7 cellular contexts compared by ENCODE assay signal in the genomic region with DNA sequence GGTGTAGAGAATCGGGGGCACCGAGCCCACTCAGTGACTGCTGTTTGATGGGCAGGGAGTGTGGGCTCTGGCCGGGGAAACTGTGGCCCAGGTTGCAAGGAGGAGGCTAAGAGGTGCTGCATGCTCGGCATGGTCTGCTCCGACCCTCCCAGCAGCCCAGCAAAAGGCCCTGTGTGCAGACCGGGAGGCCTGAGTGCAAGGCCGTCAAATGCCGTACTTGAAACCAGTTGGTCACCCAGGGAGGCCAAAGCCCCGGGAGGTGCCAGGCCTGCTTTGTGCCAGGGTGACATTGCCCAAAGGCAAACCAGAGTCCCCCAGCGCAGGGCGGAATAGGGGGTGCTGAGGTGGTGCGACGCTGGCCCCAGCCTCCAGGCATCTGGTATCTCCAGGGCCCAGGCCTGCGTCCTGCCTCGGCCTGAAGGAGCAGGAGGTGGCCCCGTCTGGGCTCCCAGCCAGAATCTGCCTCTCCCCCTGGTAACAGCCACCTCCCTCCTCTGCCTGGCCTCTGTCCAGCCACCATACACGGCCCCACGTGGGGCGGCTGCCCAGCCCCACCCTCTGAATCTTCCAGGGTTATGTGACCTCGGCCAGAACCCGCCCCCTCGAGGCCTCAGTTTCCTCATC. TPM values are rescaled to one million over a fixed set of nuclear protein-coding genes. Genes with fewer than 3 reads are reported as not detected.
DNase-seq lines count a peak whose midpoint lies in the region; ATAC-seq, FAIRE-seq and TF ChIP-seq lines count a peak whose summit lies in the region.

No MANE protein-coding gene starts in this region.

- no peak for TF ChIP-seq CTCF in IMR-90 (conservative IDR thresholded peaks at IDR 0.05; ENCODE audit: low read depth, low read length)
- no peak for TF ChIP-seq CTCF in fibroblast of villous mesenchyme (IDR thresholded peaks at IDR 0.05; ENCODE audit: insufficient read depth, low read depth, low read length)
- TF ChIP-seq CTCF in pancreas (IDR thresholded peaks at IDR 0.05): no peak
- no peak for TF ChIP-seq CTCF in GM10266 (IDR thresholded peaks at IDR 0.05; ENCODE audit: control insufficient read depth, insufficient read depth, low read depth, missing control alignments)

- H4K20me1 ChIP-seq in IMR-90 (ENCODE audit: insufficient read depth, low read length): peaks cover 29% of the 10 kb centered on the region

- H2AK9ac ChIP-seq in IMR-90 (replicated peaks; ENCODE audit: low read depth, low read length, poor library complexity): peak overlapping the region; percentile 96

- H3K27ac ChIP-seq in IMR-90 (ENCODE audit: insufficient read depth, low read length): peak overlapping the region; percentile 13; the same call in 1 of the 2 replicates
- H3K27ac ChIP-seq in pancreas: peak overlapping the region; percentile 33 to 62 (median 46)

- no TSS peak for BruUV-seq in IMR-90 (replicated peaks; lab: Mats Ljungman, UMichigan)

- H3K4me2 ChIP-seq in IMR-90 (ENCODE audit: low read depth, low read length): peak overlapping the region; percentile 10; the same call in 1 of the 2 replicates

- H3K9ac ChIP-seq in IMR-90 (ENCODE audit: low read depth, low read length): peak overlapping the region; percentile 12; the same call in 1 of the 2 replicates

- DNase-seq in IMR-90 (peak; percentile 83), SK-MEL-5 (ENCODE audit: low read depth, low spot score) (peak; percentile 69), fibroblast of villous mesenchyme (ENCODE audit: low read depth) (peak; percentile 92), pancreas (peak; percentile 90 to 98 (median 91)), GM10266 (ENCODE audit: extremely low spot score) (no peak)

- H3K79me1 ChIP-seq in IMR-90 (ENCODE audit: low read depth in 1 of 2, low read length in 2 of 2): peaks cover 21 to 52% of the 10 kb centered on the region in 2 experiments

- FAIRE-seq in pancreas (lab: Jason Lieb, UNC): no peak

- peak overlapping the region in 1 of 2 experiments; percentile 65; a peak in 2 of 4 replicates for H4K8ac ChIP-seq in IMR-90 (ENCODE audit: low read depth in 2 of 2, low read length in 2 of 2)

- H3K36me3 ChIP-seq in IMR-90 (ENCODE audit: control insufficient read depth, insufficient read depth, low read length) (peaks cover 17% of the 10 kb centered on the region), pancreas (no peaks in the 10 kb centered on the region)

- H3K4me1 ChIP-seq in IMR-90 (ENCODE audit: control insufficient read depth, insufficient read depth, low read length) (peaks cover 20% of the 10 kb centered on the region), pancreas (peaks cover 13 to 29% (median 16%) of the 10 kb centered on the region in 3 donors)

- H3K4ac ChIP-seq in IMR-90 (ENCODE audit: low read depth, low read length): peak overlapping the region; percentile 10; the same call in 1 of the 2 replicates

- CTCF ChIA-PET in IMR-90 (lab: Yijun Ruan, JAX): no interaction called here

- no peak overlapping the region; the same call in 1 of the 2 replicates for H4K5ac ChIP-seq in IMR-90 (ENCODE audit: low read depth, low read length)

- dilution Hi-C loops in IMR-90 (cut with HindIII; ENCODE audit: low sequenced_read_pairs, unreplicated experiment): no loop called here

- H3K23ac ChIP-seq in IMR-90 (ENCODE audit: low read depth, low read length): 0 out of 2 replicates have a peak overlapping the region, but pooled peaks have one; percentile 14

- no peak overlapping the region for H3K14ac ChIP-seq in IMR-90 (replicated peaks; ENCODE audit: low read depth, low read length)

- no peak for TF ChIP-seq RAD21 in IMR-90 (IDR thresholded peaks at IDR 0.05; ENCODE audit: low read length)

- no peak overlapping the region for H4K91ac ChIP-seq in IMR-90 (ENCODE audit: insufficient read depth, low read depth, low read length)

- no peak overlapping the region for H2BK20ac ChIP-seq in IMR-90 (ENCODE audit: low read depth, low read length)

- H2AFZ ChIP-seq in IMR-90 (replicated peaks; ENCODE audit: low read length, poor library complexity): peak overlapping the region; percentile 70

- no peak overlapping the region for H2BK5ac ChIP-seq in IMR-90 (ENCODE audit: low read depth, low read length, poor library complexity, severe bottlenecking)

- in situ Hi-C loops in IMR-90 (cut with MboI; ENCODE audit: low sequenced_read_pairs): no loop called here
- in situ Hi-C loops in SK-MEL-5 (cut with HindIII; ENCODE audit: low pct_unique_long_range_greater_than_20kb, low sequenced_read_pairs): no loop called here

- WGBS in IMR-90 (ENCODE audit: extremely low coverage in 2 of 2, insufficient read length in 1 of 2), 2 experiments: 37% methylated on average over 8 of the region's 22 CpGs; no CpG with 5 or more reads in 1 of the 2 experiments
- 16 to 18% methylated on average over 22 of the region's 22 CpGs for WGBS in pancreas, 2 donors

- H3K18ac ChIP-seq in IMR-90 (ENCODE audit: low read depth, low read length): no peak overlapping the region

- ATAC-seq in IMR-90 (ENCODE audit: low read depth): peak; percentile 1; the same call in 1 of the 2 replicates
- peak; percentile 15 to 47 (median 38) for ATAC-seq in pancreas
- ATAC-seq in GM21528 (IDR thresholded peaks at IDR 0.05; ENCODE audit: low FRiP score, unreplicated experiment): no peak
- no peak for ATAC-seq in HG03354 (IDR thresholded peaks at IDR 0.05; ENCODE audit: poor library complexity, severe bottlenecking, unreplicated experiment)

- intact Hi-C loops in IMR-90 (cut with micrococcal nuclease): loop anchor here (10.0 kb wide), 1 partner anchor 152 kb away; a partner anchor contains a TSS
- intact Hi-C loops in pancreas (cut with DNase I): no loop called here

- POLR2A ChIA-PET in IMR-90 (lab: Charles Lee; ENCODE audit: unreplicated experiment): no interaction called here

- H2BK120ac ChIP-seq in IMR-90 (ENCODE audit: low read depth, low read length): no peak overlapping the region; the same call in 1 of the 2 replicates

- no peak overlapping the region for H3K56ac ChIP-seq in IMR-90 (ENCODE audit: extremely low read depth, insufficient read depth, low read length)

- no peak overlapping the region for H2BK15ac ChIP-seq in IMR-90 (ENCODE audit: low read depth, low read length)

- H3K27me3 ChIP-seq in IMR-90 (ENCODE audit: control insufficient read depth, insufficient read depth, low read length) (no peaks in the 10 kb centered on the region), pancreas (no peaks in the 10 kb centered on the region)

- peaks cover 11% of the 10 kb centered on the region for H3K9me1 ChIP-seq in IMR-90 (ENCODE audit: insufficient read depth, low read length)

- no peak overlapping the region for H3K4me3 ChIP-seq in IMR-90 (ENCODE audit: insufficient read depth, low read depth, low read length)
- H3K4me3 ChIP-seq in fibroblast of villous mesenchyme (ENCODE audit: low read depth, low read length): no peak overlapping the region
- peak overlapping the region in 1 of 4 donors; percentile 1 for H3K4me3 ChIP-seq in pancreas

- H2AK5ac ChIP-seq in IMR-90 (ENCODE audit: low read depth, low read length): peak overlapping the region; percentile 54

- TF ChIP-seq POLR2A in IMR-90 (IDR thresholded peaks at IDR 0.05; ENCODE audit: low read depth, low read length): no peak

- no peaks in the 10 kb centered on the region for H3K9me3 ChIP-seq in IMR-90 (ENCODE audit: control insufficient read depth, insufficient read depth, low read length)
- no peaks in the 10 kb centered on the region for H3K9me3 ChIP-seq in pancreas

RNA-seq across cellular contexts. Expression of a gene that starts 4.0 kb away (rescaled TPM):
- total RNA-seq in IMR-90 (2012; rRNA removed) (8.9 and 12.2 TPM in 2 replicates), fibroblast of villous mesenchyme (30.7 and 30.9 TPM in 2 replicates), pancreas (10 to 100 TPM; 11.6 to 21.2 (median 12.2) TPM)
- polyA plus RNA-seq in IMR-90 (2012; rRNA removed) (25.1 and 27.7 TPM in 2 replicates), pancreas (1 to 10 TPM; 4.3 to 6.5 TPM)
- polyA plus RNA-seq in IMR-90 (2012; cell fraction: cytosol; rRNA removed): 2.4 and 27.9 TPM in 2 replicates
- 33.3 and 53.0 TPM in 2 replicates for polyA plus RNA-seq in IMR-90 (2012; cell fraction: nucleus; rRNA removed; ENCODE audit: low replicate concordance)
- 7.2 and 8.9 TPM in 2 replicates for total RNA-seq in SK-MEL-5 (2014; rRNA removed; shearing (Covaris generic))
- 27.3 and 49.6 TPM in 2 replicates for polyA plus RNA-seq in SK-MEL-5 (2015; cell fraction: cytosol; rRNA removed)
- polyA plus RNA-seq in SK-MEL-5 (2015; cell fraction: nucleus; rRNA removed): 6.2 and 20.5 TPM in 2 replicates

RNA-seq across cellular contexts. Expression of a gene that starts 16.7 kb away (rescaled TPM):
- total RNA-seq in IMR-90 (2012; rRNA removed) (1.1 and 2.3 TPM in 2 replicates), fibroblast of villous mesenchyme (24.2 and 29.0 TPM in 2 replicates), pancreas (100 to 1,000 TPM in 1 of 6 donors, 10 to 100 TPM in 5; 12.2 to 108 (median 23.2) TPM)
- polyA plus RNA-seq in IMR-90 (2012; rRNA removed) (2.3 and 4.0 TPM in 2 replicates), pancreas (10 to 100 TPM; 21.4 to 22.2 TPM)
- 3.1 TPM in 1 of 2 replicates, not detected in the other for polyA plus RNA-seq in IMR-90 (2012; cell fraction: cytosol; rRNA removed)
- 1.6 and 2.1 TPM in 2 replicates for polyA plus RNA-seq in IMR-90 (2012; cell fraction: nucleus; rRNA removed; ENCODE audit: low replicate concordance)
- 16.3 and 30.6 TPM in 2 replicates for total RNA-seq in SK-MEL-5 (2014; rRNA removed; shearing (Covaris generic))
- polyA plus RNA-seq in SK-MEL-5 (2015; cell fraction: cytosol; rRNA removed): 44.2 and 56.7 TPM in 2 replicates
- 5.3 TPM in 2 replicates for polyA plus RNA-seq in SK-MEL-5 (2015; cell fraction: nucleus; rRNA removed)

RNA-seq across cellular contexts. Expression of a gene that starts 36.1 kb away (rescaled TPM):
- total RNA-seq in IMR-90 (2012; rRNA removed) (7.2 TPM in 2 replicates), fibroblast of villous mesenchyme (9.3 and 10.8 TPM in 2 replicates), pancreas (1 to 10 TPM; 2.8 to 6.2 (median 4.0) TPM)
- polyA plus RNA-seq in IMR-90 (2012; rRNA removed) (19.5 and 22.5 TPM in 2 replicates), pancreas (10 to 100 TPM in 1 of 2 donors, 1 to 10 TPM in 1; 9.9 to 10.4 TPM)
- polyA plus RNA-seq in IMR-90 (2012; cell fraction: cytosol; rRNA removed): 17.4 and 27.3 TPM in 2 replicates
- 3.9 and 10.3 TPM in 2 replicates for polyA plus RNA-seq in IMR-90 (2012; cell fraction: nucleus; rRNA removed; ENCODE audit: low replicate concordance)
- 17.4 and 18.0 TPM in 2 replicates for total RNA-seq in SK-MEL-5 (2014; rRNA removed; shearing (Covaris generic))
- polyA plus RNA-seq in SK-MEL-5 (2015; cell fraction: cytosol; rRNA removed): 24.6 and 35.7 TPM in 2 replicates
- polyA plus RNA-seq in SK-MEL-5 (2015; cell fraction: nucleus; rRNA removed): 9.9 and 10.3 TPM in 2 replicates

RNA-seq across cellular contexts. Expression of a gene that starts 46.9 kb away (rescaled TPM):
- 2.8 and 3.0 TPM in 2 replicates for total RNA-seq in IMR-90 (2012; rRNA removed)
- polyA plus RNA-seq in IMR-90 (2012; rRNA removed): 13.4 and 13.6 TPM in 2 replicates
- 8.6 and 29.3 TPM in 2 replicates for polyA plus RNA-seq in IMR-90 (2012; cell fraction: cytosol; rRNA removed)
- 35.0 and 55.7 TPM in 2 replicates for polyA plus RNA-seq in IMR-90 (2012; cell fraction: nucleus; rRNA removed; ENCODE audit: low replicate concordance)
- 2.5 and 7.9 TPM in 2 replicates for total RNA-seq in SK-MEL-5 (2014; rRNA removed; shearing (Covaris generic))
- 3.4 and 4.2 TPM in 2 replicates for polyA plus RNA-seq in SK-MEL-5 (2015; cell fraction: cytosol; rRNA removed)
- polyA plus RNA-seq in SK-MEL-5 (2015; cell fraction: nucleus; rRNA removed): 0.65 and 2.4 TPM in 2 replicates
- total RNA-seq in fibroblast of villous mesenchyme: 0.97 and 1.3 TPM in 2 replicates
- 1 to 10 TPM in 5 of 6 donors, under 1 TPM in 1; 0.79 to 2.6 (median 1.6) TPM for total RNA-seq in pancreas
- polyA plus RNA-seq in pancreas: 1 to 10 TPM; 2.3 to 4.4 TPM

RNA-seq across cellular contexts. Expression of a gene that starts 59.4 kb away (rescaled TPM):
- 1.3 and 1.4 TPM in 2 replicates for total RNA-seq in IMR-90 (2012; rRNA removed)
- polyA plus RNA-seq in IMR-90 (2012; rRNA removed): 3.9 and 4.3 TPM in 2 replicates
- polyA plus RNA-seq in IMR-90 (2012; cell fraction: cytosol; rRNA removed): 2.5 and 4.0 TPM in 2 replicates
- 12.9 and 21.9 TPM in 2 replicates for polyA plus RNA-seq in IMR-90 (2012; cell fraction: nucleus; rRNA removed; ENCODE audit: low replicate concordance)
- 1.1 and 1.7 TPM in 2 replicates for total RNA-seq in SK-MEL-5 (2014; rRNA removed; shearing (Covaris generic))
- polyA plus RNA-seq in SK-MEL-5 (2015; cell fraction: cytosol; rRNA removed): 5.5 and 5.6 TPM in 2 replicates
- polyA plus RNA-seq in SK-MEL-5 (2015; cell fraction: nucleus; rRNA removed): 7.7 and 8.3 TPM in 2 replicates
- total RNA-seq in fibroblast of villous mesenchyme: 1.9 and 3.0 TPM in 2 replicates
- total RNA-seq in pancreas: 10 to 100 TPM; 19.7 to 27.5 (median 24.2) TPM
- 10 to 100 TPM; 13.7 to 24.7 TPM for polyA plus RNA-seq in pancreas

Comparison
In these comparisons a context has a peak if more than half of its experiments do, and no peak if none do; other contexts are left out.
1. ATAC-seq: peak in IMR-90 (single experiment) and pancreas (4 of 4); none in GM21528 (single experiment) and HG03354 (single experiment).